8 cellular contexts compared by ENCODE assay signal in genomic region chr1:34985063-34985770, GRCh38. TPM values are rescaled to one million over a fixed set of nuclear protein-coding genes. Genes with fewer than 3 reads are reported as not detected.
DNase-seq lines count a peak whose midpoint lies in the region; ATAC-seq and TF ChIP-seq lines count a peak whose summit lies in the region.

TMEM35B (minus strand) TSS chr1:34985347; CDS start chr1:34985305, 42 bp downstream.

- peaks cover 39% of the 10 kb centered on the region for H3K4me1 Mint-ChIP-seq in activated CD4-positive, alpha-beta memory T cell treated with anti-CD3 and anti-CD28 coated beads, Interleukin-2, amount 10 ng/mL, durations not matched to agents 7 days and 5 days

- DNase-seq in NCI-H446 (lab: John Stamatoyannopoulos, UW) (peak; percentile 36 to 68), NCI-H446 treated with DMSO at 0.1 percent for 48 hours (lab: John Stamatoyannopoulos, UW) (no peak), NCI-H2171 treated with DMSO at 0.1 percent for 48 hours (lab: John Stamatoyannopoulos, UW) (peak; percentile 23), ecto neural progenitor cell (ENCODE audit: low spot score) (peak; percentile 72), lower lobe of right lung (peak; percentile 82)
- peak; percentile 83 for DNase-seq in activated CD4-positive, alpha-beta memory T cell treated with anti-CD3 and anti-CD28 coated beads, Interleukin-2, amount 10 ng/mL, durations not matched to agents 7 days and 5 days
- DNase-seq in stimulated activated CD4-positive, alpha-beta T cell treated with anti-CD3 and anti-CD28 coated beads, TNF-alpha, amount 100 ng/mL, for 1 hour (ENCODE audit: low read depth in 3 of 3, low spot score in 1 of 3) = peak; percentile 35 to 72 (median 55)

- peak within 1 kb of the TSS; percentile 94 for H3K4me3 Mint-ChIP-seq in activated CD4-positive, alpha-beta memory T cell treated with anti-CD3 and anti-CD28 coated beads, Interleukin-2, amount 10 ng/mL, durations not matched to agents 7 days and 5 days

- H3K4me3 ChIP-seq in lower lobe of right lung = peak within 1 kb of the TSS; percentile 87

- H3K36me3 Mint-ChIP-seq in activated CD4-positive, alpha-beta memory T cell treated with anti-CD3 and anti-CD28 coated beads, Interleukin-2, amount 10 ng/mL, durations not matched to agents 7 days and 5 days (ENCODE audit: low read depth) = peaks cover 37% of the 10 kb centered on the region

- peaks cover 27% of the 10 kb centered on the region for H3K4me1 ChIP-seq in lower lobe of right lung

- peak within 1 kb of the TSS; percentile 81 for H3K27ac Mint-ChIP-seq in activated CD4-positive, alpha-beta memory T cell treated with anti-CD3 and anti-CD28 coated beads, Interleukin-2, amount 10 ng/mL, durations not matched to agents 7 days and 5 days

- CTCF ChIA-PET in activated CD4-positive, alpha-beta memory T cell treated with anti-CD3 and anti-CD28 coated beads, Interleukin-2, amount 10 ng/mL, durations not matched to agents 7 days and 5 days (lab: Charles Lee) = interaction anchor here (0.6 to 3.0 kb wide), 11 partner anchors 12 to 214 kb away, joined by 3 to 19 read pairs (median 4); partner anchors contain the start of genes SMIM12, ZMYM1 and ZMYM6

- no peaks in the 10 kb centered on the region for H3K27me3 ChIP-seq in lower lobe of right lung (ENCODE audit: low read depth)

- no peak for TF ChIP-seq CTCF in lower lobe of right lung (IDR thresholded peaks at IDR 0.05)

- intact Hi-C loops in lower lobe of right lung (cut with DNase I) = no loop called here

- H3K27ac ChIP-seq in lower lobe of right lung = peak within 1 kb of the TSS; percentile 96

- H3K27me3 Mint-ChIP-seq in activated CD4-positive, alpha-beta memory T cell treated with anti-CD3 and anti-CD28 coated beads, Interleukin-2, amount 10 ng/mL, durations not matched to agents 7 days and 5 days = no peaks in the 10 kb centered on the region

- no peaks in the 10 kb centered on the region for H3K9me3 ChIP-seq in lower lobe of right lung

- ATAC-seq in HG02852 (IDR thresholded peaks at IDR 0.05; ENCODE audit: unreplicated experiment) (peak; percentile 83), lower lobe of right lung (peak; percentile 92 to 97)

- no peaks in the 10 kb centered on the region for H3K9me3 Mint-ChIP-seq in activated CD4-positive, alpha-beta memory T cell treated with anti-CD3 and anti-CD28 coated beads, Interleukin-2, amount 10 ng/mL, durations not matched to agents 7 days and 5 days

- POLR2A ChIA-PET in activated CD4-positive, alpha-beta memory T cell treated with anti-CD3 and anti-CD28 coated beads, Interleukin-2, amount 10 ng/mL, durations not matched to agents 7 days and 5 days (lab: Charles Lee) = interaction anchor here (0.8 to 3.2 kb wide), 29 partner anchors 11 to 784 kb away, joined by 3 to 43 read pairs (median 5); partner anchors contain the start of genes CLSPN, DLGAP3, SFPQ and SMIM12

- H3K36me3 ChIP-seq in lower lobe of right lung = peaks cover 49% of the 10 kb centered on the region

RNA-seq across cellular contexts. Expression of gene TMEM35B, which starts in this region (rescaled TPM):
- 10 to 100 TPM; 38.7 to 42.4 TPM for total RNA-seq in activated CD4-positive, alpha-beta memory T cell treated with anti-CD3 and anti-CD28 coated beads, Interleukin-2, amount 10 ng/mL, durations not matched to agents 7 days and 5 days
- total RNA-seq in lower lobe of right lung = 47.8 TPM
